Comparison of ENCODE assay signal across 1 cellular context in the genomic region with DNA sequence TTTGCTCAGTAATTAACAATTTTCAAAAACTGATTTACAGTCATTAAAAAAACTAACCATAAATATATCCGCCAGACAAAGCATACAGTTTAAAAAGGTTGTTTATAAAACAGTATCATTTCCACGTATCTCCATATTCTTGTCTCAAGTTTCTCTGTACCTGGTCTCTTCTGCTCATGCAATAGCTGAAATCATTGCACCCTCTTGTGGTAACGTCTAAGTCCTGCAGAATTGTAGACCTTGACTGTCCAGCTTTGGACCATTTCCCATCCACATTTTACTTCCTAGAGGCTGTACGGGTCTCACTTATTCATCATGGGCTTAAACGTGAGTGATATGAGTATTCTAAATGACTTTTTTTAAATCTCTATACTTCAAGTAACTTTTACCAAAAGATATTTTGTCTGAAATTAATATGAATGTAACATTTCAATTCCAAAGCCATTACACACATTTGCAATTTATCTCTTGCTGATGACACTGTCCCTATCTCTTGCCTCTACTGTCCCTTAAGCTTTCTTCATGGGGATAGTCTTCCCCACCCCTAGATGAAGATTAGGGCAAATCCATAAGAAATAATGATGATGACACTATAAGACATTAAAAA.
A peak's percentile ranks its signal among the peaks of the same experiment; 100 is the strongest.
TF ChIP-seq lines count a peak whose summit lies in the region.

No MANE protein-coding gene starts in this region.

TF ChIP-seq in K562, 482 proteins besides CTCF, POLR2A, EP300 and RAD21:
- no peak; a peak in 1 of 4 replicates for TF ChIP-seq MNT (conservative IDR thresholded peaks at IDR 0.05)
- TF ChIP-seq MAZ (CRISPR knock-in tag; conservative IDR thresholded peaks at IDR 0.05 in 1 of 2, IDR thresholded peaks at IDR 0.05 in 1 of 2): 0 out of 4 replicates have a peak, but pooled peaks of 1 of the 2 experiments have one; percentile 13
- TF ChIP-seq SMC3 (conservative IDR thresholded peaks at IDR 0.05; ENCODE audit: insufficient read depth, low read depth, low read length): peak; percentile 75
- no peak for TF ChIP-seq ZBTB5 (IDR thresholded peaks at IDR 0.05)
- no peak for TF ChIP-seq L3MBTL2 (IDR thresholded peaks at IDR 0.05)
- TF ChIP-seq SAP30 (IDR thresholded peaks at IDR 0.05; ENCODE audit: borderline replicate concordance, insufficient read depth, low read depth, low read length, poor library complexity, severe bottlenecking): no peak
- TF ChIP-seq DEAF1 (CRISPR knock-in tag; IDR thresholded peaks at IDR 0.05): peak; percentile 73
- no peak for TF ChIP-seq ATF6 (CRISPR knock-in tag; IDR thresholded peaks at IDR 0.05)
- no peak for TF ChIP-seq ARNT (IDR thresholded peaks at IDR 0.05)
- no peak for TF ChIP-seq CEBPG (CRISPR knock-in tag; IDR thresholded peaks at IDR 0.05)
- peak in 1 of 2 experiments; percentile 44; a peak in 2 of 4 replicates for TF ChIP-seq CEBPG (tag; conservative IDR thresholded peaks at IDR 0.05 in 1 of 2, IDR thresholded peaks at IDR 0.05 in 1 of 2)
- no peak for TF ChIP-seq NCOA2 (IDR thresholded peaks at IDR 0.05; ENCODE audit: partially characterized antibody in 2 of 2)
- TF ChIP-seq RBFOX2 (IDR thresholded peaks at IDR 0.05; ENCODE audit: low read depth, low read length): no peak
- TF ChIP-seq CHAMP1 (IDR thresholded peaks at IDR 0.05): 0 out of 2 replicates have a peak, but pooled peaks have one; percentile 53
- TF ChIP-seq ARID2 (IDR thresholded peaks at IDR 0.05): 0 out of 2 replicates have a peak, but pooled peaks have one; percentile 50
- TF ChIP-seq ZNF830 (CRISPR knock-in tag; IDR thresholded peaks at IDR 0.05): no peak
- TF ChIP-seq ZNF274 (IDR thresholded peaks at IDR 0.05; ENCODE audit: borderline replicate concordance, low read depth, low read length): no peak
- TF ChIP-seq MYBL2 (IDR thresholded peaks at IDR 0.05; ENCODE audit: low read depth): no peak
- TF ChIP-seq MYBL2 (CRISPR knock-in tag; IDR thresholded peaks at IDR 0.05; ENCODE audit: borderline replicate concordance): no peak
- peak; percentile 19; the same call in 1 of the 2 replicates for TF ChIP-seq CEBPB (tag; IDR thresholded peaks at IDR 0.05)
- TF ChIP-seq BRCA1 (IDR thresholded peaks at IDR 0.05): no peak
- no peak for TF ChIP-seq BRCA1 (CRISPR knock-in tag; IDR thresholded peaks at IDR 0.05)
- TF ChIP-seq, protein P1, sequence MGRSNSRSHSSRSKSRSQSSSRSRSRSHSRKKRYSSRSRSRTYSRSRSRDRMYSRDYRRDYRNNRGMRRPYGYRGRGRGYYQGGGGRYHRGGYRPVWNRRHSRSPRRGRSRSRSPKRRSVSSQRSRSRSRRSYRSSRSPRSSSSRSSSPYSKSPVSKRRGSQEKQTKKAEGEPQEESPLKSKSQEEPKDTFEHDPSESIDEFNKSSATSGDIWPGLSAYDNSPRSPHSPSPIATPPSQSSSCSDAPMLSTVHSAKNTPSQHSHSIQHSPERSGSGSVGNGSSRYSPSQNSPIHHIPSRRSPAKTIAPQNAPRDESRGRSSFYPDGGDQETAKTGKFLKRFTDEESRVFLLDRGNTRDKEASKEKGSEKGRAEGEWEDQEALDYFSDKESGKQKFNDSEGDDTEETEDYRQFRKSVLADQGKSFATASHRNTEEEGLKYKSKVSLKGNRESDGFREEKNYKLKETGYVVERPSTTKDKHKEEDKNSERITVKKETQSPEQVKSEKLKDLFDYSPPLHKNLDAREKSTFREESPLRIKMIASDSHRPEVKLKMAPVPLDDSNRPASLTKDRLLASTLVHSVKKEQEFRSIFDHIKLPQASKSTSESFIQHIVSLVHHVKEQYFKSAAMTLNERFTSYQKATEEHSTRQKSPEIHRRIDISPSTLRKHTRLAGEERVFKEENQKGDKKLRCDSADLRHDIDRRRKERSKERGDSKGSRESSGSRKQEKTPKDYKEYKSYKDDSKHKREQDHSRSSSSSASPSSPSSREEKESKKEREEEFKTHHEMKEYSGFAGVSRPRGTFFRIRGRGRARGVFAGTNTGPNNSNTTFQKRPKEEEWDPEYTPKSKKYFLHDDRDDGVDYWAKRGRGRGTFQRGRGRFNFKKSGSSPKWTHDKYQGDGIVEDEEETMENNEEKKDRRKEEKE (IDR thresholded peaks at IDR 0.05; ENCODE audit: borderline replicate concordance in 1 of 2, control insufficient read depth in 1 of 2, low read depth in 2 of 2, low read length in 1 of 2): no peak
- no peak for TF ChIP-seq ZKSCAN3 (CRISPR knock-in tag; IDR thresholded peaks at IDR 0.05)
- TF ChIP-seq USF1 (CRISPR knock-in tag; IDR thresholded peaks at IDR 0.05): no peak
- peak; percentile 36; the same call in 1 of the 2 replicates for TF ChIP-seq CC2D1A (IDR thresholded peaks at IDR 0.05)
- no peak for TF ChIP-seq ARID1B (IDR thresholded peaks at IDR 0.05)
- 0 out of 2 replicates have a peak, but pooled peaks have one; percentile 17 for TF ChIP-seq SMAD4 (CRISPR knock-in tag; conservative IDR thresholded peaks at IDR 0.05)
- TF ChIP-seq ZEB2 (IDR thresholded peaks at IDR 0.05): 0 out of 2 replicates have a peak, but pooled peaks have one; percentile 51
TF ChIP-seq in K562: peak in this region for 10.
